In the genomic region with DNA sequence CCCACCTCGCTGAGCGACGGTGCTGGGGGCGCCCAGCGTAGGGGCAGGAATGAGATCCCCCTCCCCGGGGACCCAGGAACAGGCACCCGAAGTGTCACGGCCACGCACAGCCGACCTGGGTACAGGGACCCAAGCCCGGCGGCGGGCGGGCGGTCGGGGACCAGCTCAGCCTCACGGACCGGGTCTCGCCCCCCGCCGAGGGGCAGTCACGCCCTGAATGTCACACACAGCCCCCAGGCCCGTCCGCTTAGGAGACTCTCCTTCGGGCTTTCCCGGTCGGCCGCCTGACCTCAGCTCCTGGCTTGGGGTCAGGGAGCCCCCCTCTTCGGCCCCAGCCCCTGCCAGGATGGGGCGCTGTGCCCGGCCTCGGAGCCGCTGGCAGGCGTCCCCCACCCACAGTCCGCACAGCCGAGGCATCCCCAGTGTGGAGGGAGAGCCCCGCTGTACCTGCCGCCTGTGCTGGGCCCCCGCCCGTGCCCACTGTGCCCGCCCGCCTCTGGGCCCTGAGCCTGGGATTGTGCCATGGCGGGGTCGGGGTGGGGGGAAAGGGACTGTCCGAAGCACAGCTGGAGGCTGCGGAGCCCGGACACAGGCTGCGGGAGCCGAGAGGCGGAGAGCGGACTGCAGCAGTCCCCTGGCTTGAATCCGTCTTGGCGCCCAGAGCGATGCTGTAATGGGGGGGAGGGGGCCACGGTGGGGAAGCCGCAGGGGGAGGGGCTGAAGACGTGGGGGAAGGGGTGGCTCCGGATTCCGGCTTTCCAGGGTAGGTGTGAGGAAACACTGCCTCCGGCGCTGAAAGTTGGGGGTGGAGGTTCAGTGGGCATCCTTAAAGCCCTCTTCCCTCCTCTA, we compare ENCODE assay signal across 9 cellular contexts. TPM values are rescaled to one million over a fixed set of nuclear protein-coding genes. Genes with fewer than 3 reads are reported as not detected.
DNase-seq lines count a peak whose midpoint lies in the region; TF ChIP-seq lines count a peak whose summit lies in the region.
"Had no signal": no experiment of that assay in that cellular context is flagged by ENCODE, and none has a peak within 500 bp of the region (broad histone marks: within the 10 kb centered on the region; RNA-seq: fewer than 3 reads in every experiment).

No MANE protein-coding gene starts in this region.

- H3K4me3 Mint-ChIP-seq in nephron (peak overlapping the region; percentile 67 to 71 (median 70)), HFFc6 (no peak overlapping the region)

- in situ Hi-C loops in mammary epithelial cell (cut with MboI; ENCODE audit: low sequenced_read_pairs in 2 of 2): no loop called here

- peaks cover 3% of the 10 kb centered on the region for H3K9me3 Mint-ChIP-seq in nephron
- H3K9me3 Mint-ChIP-seq in HFFc6: no peaks in the 10 kb centered on the region

- H3K27ac Mint-ChIP-seq in nephron (no peak overlapping the region), HFFc6 (no peak overlapping the region)

- POLR2A ChIA-PET in A673 (lab: Charles Lee; ENCODE audit: low non-redundant PET): interaction anchor here (0.5 kb wide), 1 partner anchor 509 kb away, joined by 6 read pairs; no protein-coding TSS in a partner anchor

- H3K27me3 Mint-ChIP-seq in nephron (ENCODE audit: low read depth) (peaks cover 82% of the 10 kb centered on the region), HFFc6 (ENCODE audit: insufficient read depth) (peaks cover 39% of the 10 kb centered on the region)

- TF ChIP-seq CTCF in A673 (conservative IDR thresholded peaks at IDR 0.05; ENCODE audit: low read depth, low read length): no peak
- TF ChIP-seq CTCF in mammary epithelial cell (conservative IDR thresholded peaks at IDR 0.05 in 1 of 2, IDR thresholded peaks at IDR 0.05 in 1 of 2; ENCODE audit: extremely low read depth in 1 of 2, insufficient read depth in 1 of 2, low read depth in 1 of 2, low read length in 2 of 2): no peak
- TF ChIP-seq CTCF in nephron (IDR thresholded peaks at IDR 0.05; ENCODE audit: unreplicated experiment in 3 of 3): no peak
- no peak for TF ChIP-seq CTCF in HFFc6 (IDR thresholded peaks at IDR 0.05)

- H3K79me2 ChIP-seq in mammary epithelial cell (ENCODE audit: insufficient read depth, low read length): no peaks in the 10 kb centered on the region

- no peaks in the 10 kb centered on the region for H3K36me3 Mint-ChIP-seq in nephron (ENCODE audit: low read depth)
- H3K36me3 Mint-ChIP-seq in HFFc6 (ENCODE audit: low read depth): peaks cover 6% of the 10 kb centered on the region; the same call in 1 of the 2 replicates

- no peaks in the 10 kb centered on the region for H3K4me1 ChIP-seq in A673 (ENCODE audit: insufficient read depth, low read length, poor library complexity, severe bottlenecking)
- peaks cover 11% of the 10 kb centered on the region for H3K4me1 ChIP-seq in mammary epithelial cell (ENCODE audit: insufficient read depth, low read length)

- H3K36me3 ChIP-seq in A673 (ENCODE audit: insufficient read depth, low read length, poor library complexity, severe bottlenecking) (no peaks in the 10 kb centered on the region), mammary epithelial cell (ENCODE audit: insufficient read depth, low read length) (no peaks in the 10 kb centered on the region)

- H3K9me3 ChIP-seq in A673 (ENCODE audit: low read depth, low read length, poor library complexity, severe bottlenecking) (no peaks in the 10 kb centered on the region), mammary epithelial cell (replicated peaks; ENCODE audit: insufficient read depth, low read length) (no peaks in the 10 kb centered on the region)

- dilution Hi-C loops in mammary epithelial cell (cut with HindIII; ENCODE audit: low sequenced_read_pairs): loop anchor here (5.0 kb wide), 1 partner anchor 63 kb away; no protein-coding TSS in a partner anchor

- TF ChIP-seq EP300 in Ishikawa (IDR thresholded peaks at IDR 0.05; ENCODE audit: borderline replicate concordance): no peak

- H3K4me2 ChIP-seq in mammary epithelial cell (ENCODE audit: insufficient read depth, low read depth, low read length): peak overlapping the region; percentile 73

- WGBS in mammary epithelial cell (ENCODE audit: low coverage, missing lambda C conversion rate): 0% methylated on average over 2 of the region's 61 CpGs

- no peak for TF ChIP-seq RAD21 in Ishikawa (IDR thresholded peaks at IDR 0.05; ENCODE audit: low read depth)

- no peak overlapping the region for H2AFZ ChIP-seq in mammary epithelial cell (ENCODE audit: low read depth, low read length)

- H3K27me3 ChIP-seq in A673 (replicated peaks; ENCODE audit: insufficient read depth, low read depth, low read length, poor library complexity) (peaks cover 88% of the 10 kb centered on the region), mammary epithelial cell (ENCODE audit: insufficient read depth, low read length) (peaks cover 24% of the 10 kb centered on the region)

- no peak for DNase-seq in A673 (ENCODE audit: low spot score)
- no peak for DNase-seq in mammary epithelial cell
- no peak for DNase-seq in T-helper 9 cell
- DNase-seq in DMS153 treated with DMSO at 0.1 percent for 48 hours (lab: John Stamatoyannopoulos, UW; ENCODE audit: unreplicated experiment): no peak
- no peak for DNase-seq in HFFc6
- DNase-seq in OCI-M2 (lab: John Stamatoyannopoulos, UW; ENCODE audit: unreplicated experiment): no peak
- DNase-seq: PC-3 had no signal

- H3K4me1 Mint-ChIP-seq in nephron (peaks cover 6% of the 10 kb centered on the region), HFFc6 (ENCODE audit: low read depth) (peaks cover 6% of the 10 kb centered on the region)

- peaks cover 3% of the 10 kb centered on the region for H4K20me1 ChIP-seq in mammary epithelial cell (ENCODE audit: insufficient read depth, low read length)

- H3K9ac ChIP-seq in mammary epithelial cell (ENCODE audit: insufficient read depth, low read length): no peak overlapping the region

- intact Hi-C loops in A673 (cut with micrococcal nuclease; ENCODE audit: unreplicated experiment) (no loop called here), mammary epithelial cell (cut with micrococcal nuclease) (no loop called here)

- H3K4me3 ChIP-seq in A673 (ENCODE audit: low read depth, low read length, poor library complexity, severe bottlenecking) (peak overlapping the region; percentile 40), mammary epithelial cell (replicated peaks in 1 of 3; ENCODE audit: insufficient read depth in 1 of 3, low read depth in 2 of 3, low read length in 3 of 3) (no peak overlapping the region)

- CTCF ChIA-PET in A673 (lab: Charles Lee): no interaction called here
- CTCF ChIA-PET in mammary epithelial cell (lab: Charles Lee; ENCODE audit: low non-redundant PET): no interaction called here

- no TSS peak for BruUV-seq in A673 (replicated peaks; lab: Mats Ljungman, UMichigan)
- no TSS peak for BruUV-seq in mammary epithelial cell (replicated peaks; lab: Mats Ljungman, UMichigan)

- no peak overlapping the region for H3K27ac ChIP-seq in A673 (ENCODE audit: low read depth, low read length, poor library complexity, severe bottlenecking)
- H3K27ac ChIP-seq in mammary epithelial cell (ENCODE audit: insufficient read depth, low read depth, low read length): no peak overlapping the region

TF ChIP-seq in Ishikawa, 13 proteins besides CTCF, POLR2A, EP300 and RAD21:
- TF ChIP-seq, protein P1, sequence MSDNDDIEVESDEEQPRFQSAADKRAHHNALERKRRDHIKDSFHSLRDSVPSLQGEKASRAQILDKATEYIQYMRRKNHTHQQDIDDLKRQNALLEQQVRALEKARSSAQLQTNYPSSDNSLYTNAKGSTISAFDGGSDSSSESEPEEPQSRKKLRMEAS (IDR thresholded peaks at IDR 0.05): no peak
- peak; percentile 90 for TF ChIP-seq ZBTB7A (IDR thresholded peaks at IDR 0.05; ENCODE audit: low read depth)
TF ChIP-seq in Ishikawa: peak in this region for 1.

RNA-seq across cellular contexts. Expression of a gene that starts 0.6 kb away (rescaled TPM):
- total RNA-seq in A673 (2021) (0.66 TPM in 1 of 2 replicates, not detected in the other), mammary epithelial cell (under 1 TPM in 1 of 2 donors, not detected in 1; 0.31 TPM)
- polyA plus RNA-seq in mammary epithelial cell: 0.02 TPM
- not detected for polyA minus RNA-seq in mammary epithelial cell
- total RNA-seq in HFFc6 (2021; fragmentation: NEBNext Ultra II Directional; extraction: Animal tissue kit (Norgen Biotek cat#: 25700)): under 1 TPM in 1 of 6 experiments, not detected in 5; 0.07 TPM
- total RNA-seq: PC-3 had no signal

RNA-seq across cellular contexts. Expression of a gene that starts 55.1 kb away (rescaled TPM):
- total RNA-seq in A673 (2021): 10.6 and 11.3 TPM in 2 replicates
- 10 to 100 TPM; 11.8 to 20.6 TPM for total RNA-seq in mammary epithelial cell
- polyA plus RNA-seq in mammary epithelial cell: 32.1 TPM
- polyA minus RNA-seq in mammary epithelial cell: not detected
- total RNA-seq in HFFc6 (2021; fragmentation: NEBNext Ultra II Directional; extraction: Animal tissue kit (Norgen Biotek cat#: 25700)): 10 to 100 TPM; 20.3 to 27.7 (median 20.8) TPM
